In the genomic region with DNA sequence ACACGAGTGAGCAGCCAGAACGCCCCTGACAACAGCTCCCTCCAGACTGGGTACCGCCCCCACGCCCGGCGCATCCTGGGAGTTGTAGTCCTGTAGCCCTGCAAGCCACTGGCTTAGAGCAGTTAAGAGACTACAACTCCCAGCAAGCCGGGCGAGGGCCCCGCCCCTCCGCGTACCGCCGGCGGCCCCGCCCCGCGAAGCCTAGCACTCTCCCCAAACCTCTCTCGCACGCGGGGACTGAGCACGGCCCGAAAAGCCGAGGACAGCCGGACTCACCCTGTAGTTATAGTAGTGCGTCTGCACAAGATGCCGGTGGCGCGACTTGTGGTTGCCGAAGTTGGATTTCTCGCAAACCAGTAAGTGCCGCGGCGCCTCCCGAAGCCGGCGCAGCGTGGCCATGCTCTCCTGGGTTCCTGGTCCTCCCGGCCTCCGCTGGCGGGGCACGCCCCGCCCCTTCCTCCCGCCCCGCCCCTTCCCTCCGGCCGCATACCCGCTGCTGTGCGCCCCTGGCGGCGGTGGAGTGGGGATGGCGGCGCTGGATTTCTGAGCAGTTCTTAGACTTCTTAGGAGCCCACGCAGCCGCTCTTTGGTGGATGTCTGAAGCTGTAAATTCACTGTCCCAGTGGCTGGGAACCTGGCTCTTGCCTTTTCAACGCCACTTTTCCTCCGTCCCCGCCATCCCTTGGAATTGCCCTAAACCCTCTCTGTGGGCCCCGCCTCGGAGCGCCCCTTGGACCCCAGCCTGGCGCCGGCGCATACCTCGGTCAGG, we compare ENCODE assay signal across 8 cellular contexts. TPM values are rescaled to one million over a fixed set of nuclear protein-coding genes. Genes with fewer than 3 reads are reported as not detected.
DNase-seq lines count a peak whose midpoint lies in the region; ATAC-seq and TF ChIP-seq lines count a peak whose summit lies in the region.

A gene with protein sequence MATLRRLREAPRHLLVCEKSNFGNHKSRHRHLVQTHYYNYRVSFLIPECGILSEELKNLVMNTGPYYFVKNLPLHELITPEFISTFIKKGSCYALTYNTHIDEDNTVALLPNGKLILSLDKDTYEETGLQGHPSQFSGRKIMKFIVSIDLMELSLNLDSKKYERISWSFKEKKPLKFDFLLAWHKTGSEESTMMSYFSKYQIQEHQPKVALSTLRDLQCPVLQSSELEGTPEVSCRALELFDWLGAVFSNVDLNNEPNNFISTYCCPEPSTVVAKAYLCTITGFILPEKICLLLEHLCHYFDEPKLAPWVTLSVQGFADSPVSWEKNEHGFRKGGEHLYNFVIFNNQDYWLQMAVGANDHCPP (minus strand): TSS at position 434 of the 769 bp plus-strand sequence. CDS start 35 bp downstream, at position 399.

- TF ChIP-seq POLR2A in uterus (IDR thresholded peaks at IDR 0.05) = peak; percentile 40 to 70

- H3K36me3 ChIP-seq in psoas muscle (ENCODE audit: insufficient read depth in 1 of 2, low read depth in 1 of 2) (peaks cover 0 to 31% of the 10 kb centered on the region in 2 donors), uterus (no peaks in the 10 kb centered on the region)

- TF ChIP-seq CTCF in GM13976 (IDR thresholded peaks at IDR 0.05; ENCODE audit: borderline replicate concordance, control extremely low read depth, extremely low read depth, insufficient read depth, missing control alignments) (peak; percentile 70), psoas muscle (IDR thresholded peaks at IDR 0.05) (peak; percentile 81), uterus (IDR thresholded peaks at IDR 0.05) (peak; percentile 69 to 98 (median 88))

- H3K27ac ChIP-seq in psoas muscle (peak within 1 kb of the TSS; percentile 87), uterus (peak within 1 kb of the TSS; percentile 93 to 94)

- DNase-seq in GM13976 (ENCODE audit: low spot score) (peak; percentile 98), NCI-H146 (lab: John Stamatoyannopoulos, UW) (peak; percentile 97), T-helper 1 cell (peak; percentile 94 to 98 (median 96)), amygdala (lab: John Stamatoyannopoulos, UW) (peak; percentile 54 to 99 (median 96)), left ventricle myocardium superior (peak; percentile 98), psoas muscle (peak; percentile 98 to 99), uterus (peak; percentile 97 to 98)

- in situ Hi-C loops in GM13976 (cut with MboI; ENCODE audit: low sequenced_read_pairs, unreplicated experiment) = no loop called here

- no peaks in the 10 kb centered on the region for H3K27me3 ChIP-seq in psoas muscle (ENCODE audit: insufficient read depth in 3 of 3, low read length in 2 of 3)
- H3K27me3 ChIP-seq in uterus = no peaks in the 10 kb centered on the region

- WGBS in psoas muscle, 3 donors = 0% methylated on average over 57 to 64 of the region's 64 CpGs

- H3K9me3 ChIP-seq in psoas muscle (no peaks in the 10 kb centered on the region), uterus (no peaks in the 10 kb centered on the region)

- intact Hi-C loops in left ventricle myocardium superior (cut with micrococcal nuclease) (no loop called here), psoas muscle (cut with DNase I) (no loop called here), uterus (cut with DNase I; ENCODE audit: low total_unique reads) (no loop called here)

- peak; percentile 93 for ATAC-seq in HG02870 (IDR thresholded peaks at IDR 0.05; ENCODE audit: unreplicated experiment)
- ATAC-seq in left ventricle myocardium superior = peak; percentile 99
- ATAC-seq in psoas muscle = peak; percentile 99 to 100 (median 99)

- peak within 1 kb of the TSS; percentile 89 for H3K4me3 ChIP-seq in psoas muscle
- H3K4me3 ChIP-seq in uterus = peak within 1 kb of the TSS; percentile 50 to 59

- H3K4me1 ChIP-seq in psoas muscle (no peaks in the 10 kb centered on the region), uterus (no peaks in the 10 kb centered on the region)

RNA-seq across cellular contexts. Expression of the gene that starts here (rescaled TPM):
- total RNA-seq in left ventricle myocardium superior (2.4 TPM), psoas muscle (10 to 100 TPM in 1 of 4 donors, 1 to 10 TPM in 3; 4.2 to 11.8 (median 5.4) TPM), uterus (10 to 100 TPM in 1 of 4 donors, 1 to 10 TPM in 3; 1.0 to 16.2 (median 4.2) TPM)
- polyA plus RNA-seq in psoas muscle = 10 to 100 TPM in 1 of 3 donors, 1 to 10 TPM in 2; 9.3 to 34.5 (median 9.6) TPM

Comparison
In these comparisons a context has a peak if more than half of its experiments do, and no peak if none do; other contexts are left out.
1. Peak in every context shown above with its lines: DNase-seq, ATAC-seq, H3K4me3 ChIP-seq and H3K27ac ChIP-seq.